In the genomic region with DNA sequence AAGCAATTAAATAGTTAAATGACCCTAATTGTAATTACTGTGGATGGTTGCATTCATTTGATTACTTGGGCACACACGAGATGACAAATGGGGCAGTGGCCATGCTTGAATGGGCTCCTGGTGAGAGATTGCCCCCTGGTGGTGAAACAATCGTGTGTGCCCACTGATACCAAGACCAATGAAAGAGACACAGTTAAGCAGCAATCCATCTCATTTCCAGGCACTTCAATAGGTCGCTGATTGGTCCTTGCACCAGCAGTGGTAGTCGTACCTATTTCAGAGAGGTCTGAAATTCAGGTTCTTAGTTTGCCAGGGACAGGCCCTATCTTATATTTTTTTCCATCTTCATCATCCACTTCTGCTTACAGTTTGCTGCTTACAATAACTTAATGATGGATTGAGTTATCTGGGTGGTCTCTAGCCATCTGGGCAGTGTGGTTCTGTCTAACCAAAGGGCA, we compare ENCODE assay signal across 8 cellular contexts. TPM values are rescaled to one million over a fixed set of nuclear protein-coding genes. Genes with fewer than 3 reads are reported as not detected.
A peak's percentile ranks its signal among the peaks of the same experiment; 100 is the strongest.
DNase-seq lines count a peak whose midpoint lies in the region; ATAC-seq and TF ChIP-seq lines count a peak whose summit lies in the region.

No MANE protein-coding gene starts in this region.

- no peak overlapping the region for H3K4me3 ChIP-seq in cardiac fibroblast (replicated peaks in 1 of 2; ENCODE audit: low read depth in 2 of 2, low read length in 2 of 2)

- peak; percentile 56 for ATAC-seq in HG02642 (IDR thresholded peaks at IDR 0.05; ENCODE audit: poor library complexity, unreplicated experiment)

- peak; percentile 89 for TF ChIP-seq CTCF in cardiac fibroblast (IDR thresholded peaks at IDR 0.05; ENCODE audit: low read depth, low read length)

- peak; percentile 48 for DNase-seq in DMS79 treated with DMSO at 0.1 percent for 48 hours (lab: John Stamatoyannopoulos, UW)
- DNase-seq in NCI-H2196 treated with DMSO at 0.1 percent for 48 hours (lab: John Stamatoyannopoulos, UW; ENCODE audit: unreplicated experiment): peak; percentile 24
- DNase-seq in activated CD4-positive, CD25-positive, alpha-beta regulatory T cell (lab: John Stamatoyannopoulos, UW): peak; percentile 22 to 51 (median 48)
- DNase-seq in cardiac fibroblast (ENCODE audit: low read depth in 2 of 2): peak; percentile 88
- peak; percentile 79 for DNase-seq in kidney tubule cell (ENCODE audit: low spot score)
- DNase-seq in stimulated activated CD4-positive, alpha-beta T cell treated with anti-CD3 and anti-CD28 coated beads, Interleukin-2, amount 100 ng/mL, for 4 hours (ENCODE audit: low read depth): peak; percentile 65
- no peak for DNase-seq in mesenteric fat pad (ENCODE audit: low spot score)

RNA-seq across cellular contexts. Expression of gene PCBD1, which starts 8.3 kb away (rescaled TPM):
- 61.2 TPM for total RNA-seq in mesenteric fat pad
